In genomic region chr12:21566223-21566906, GRCh38 we compare ENCODE assay signal across 25 cellular contexts. TPM values are rescaled to one million over a fixed set of nuclear protein-coding genes. Genes with fewer than 3 reads are reported as not detected.
"Had no signal": no experiment of that assay in that cellular context is flagged by ENCODE, and none has a peak within 500 bp of the region (broad histone marks: within the 10 kb centered on the region; RNA-seq: fewer than 3 reads in every experiment).

No MANE protein-coding gene starts in this region.

- DNase-seq: activated B cell treated with CpG ODN at 0.5 μM for 24 hours; activated CD4-positive, alpha-beta memory T cell treated with anti-CD3 and anti-CD28 coated beads for 36 hours; activated CD4-positive, alpha-beta T cell treated with anti-CD3 and anti-CD28 coated beads for 4 hours; activated T-cell treated with anti-CD3 and anti-CD28 coated beads for 4 hours; endodermal cell; gastrocnemius medialis; heart left ventricle; immature natural killer cell; left colon; midbrain; occipital lobe; posterior cingulate gyrus; small intestine; stimulated activated CD4-positive, alpha-beta T cell treated with anti-CD3 and anti-CD28 coated beads, Interleukin-15, amount 100 ng/mL, for 24 hours; stimulated activated CD4-positive, alpha-beta T cell treated with anti-CD3 and anti-CD28 coated beads, Interleukin-4, amount 100 ng/mL, for 1 hour had no signal

- ATAC-seq: gastrocnemius medialis, heart left ventricle, left colon had no signal

- H3K4me1 ChIP-seq: gastrocnemius medialis, heart left ventricle had no signal

- H3K27me3 ChIP-seq: cardiac muscle cell, gastrocnemius medialis, heart left ventricle had no signal

- FAIRE-seq: small intestine had no signal

- H3K4me3 ChIP-seq: cardiac muscle cell, gastrocnemius medialis, heart left ventricle, lung, SK-N-MC, thoracic aorta had no signal

- H3K36me3 ChIP-seq: cardiac muscle cell, gastrocnemius medialis, heart left ventricle, thoracic aorta had no signal

- H3K27ac ChIP-seq: cardiac muscle cell, epithelial cell of prostate, gastrocnemius medialis, heart left ventricle, SK-N-MC, thoracic aorta had no signal

- H3K9me3 ChIP-seq: gastrocnemius medialis, heart left ventricle, thoracic aorta had no signal

RNA-seq across cellular contexts. Expression of gene GYS2, which starts 38.3 kb away (rescaled TPM):
- total RNA-seq: activated B cell treated with CpG ODN at 0.5 μM for 24 hours; activated CD4-positive, alpha-beta memory T cell treated with anti-CD3 and anti-CD28 coated beads for 36 hours; cardiac muscle cell; dermis microvascular lymphatic vessel endothelial cell; endodermal cell; fibroblast of lung; left colon; lung; myocyte; occipital lobe; thoracic aorta had no signal
- polyA plus RNA-seq: cardiac muscle cell, fibroblast of lung, immature natural killer cell, neural cell had no signal

RNA-seq across cellular contexts. Expression of gene SPX, which starts 40.3 kb away (rescaled TPM):
- total RNA-seq: dermis microvascular lymphatic vessel endothelial cell, left colon, ureter had no signal
- polyA plus RNA-seq: neural cell had no signal
